In genomic region chr16:76386784-76387183, GRCh38 we compare ENCODE assay signal across 17 cellular contexts.
A peak's percentile ranks its signal among the peaks of the same experiment; 100 is the strongest.
DNase-seq lines count a peak whose midpoint lies in the region; TF ChIP-seq lines count a peak whose summit lies in the region.
"Had no signal": no experiment of that assay in that cellular context is flagged by ENCODE, and none has a peak within 500 bp of the region (broad histone marks: within the 10 kb centered on the region; RNA-seq: fewer than 3 reads in every experiment).

No MANE protein-coding gene starts in this region.

- H3K4me3 ChIP-seq in NB4 (ENCODE audit: low read depth, low read length) (no peak overlapping the region), epithelial cell of esophagus (ENCODE audit: low read length) (no peak overlapping the region)
- no peak overlapping the region for H3K4me3 ChIP-seq in effector memory CD4-positive, alpha-beta T cell (ENCODE audit: insufficient read depth, low read depth, low read length, poor library complexity, severe bottlenecking)
- H3K4me3 ChIP-seq: BLaER1, dorsolateral prefrontal cortex, spleen, tibial artery had no signal

- H3K27ac ChIP-seq in effector memory CD4-positive, alpha-beta T cell (ENCODE audit: insufficient read depth, low read length, poor library complexity, severe bottlenecking) = no peak overlapping the region
- H3K27ac ChIP-seq: BLaER1, spleen, tibial artery had no signal

- H3K27me3 ChIP-seq in effector memory CD4-positive, alpha-beta T cell (replicated peaks; ENCODE audit: control insufficient read depth, insufficient read depth, low read length, poor library complexity, severe bottlenecking) = no peaks in the 10 kb centered on the region
- H3K27me3 ChIP-seq: BLaER1, dorsolateral prefrontal cortex, spleen, tibial artery had no signal

- H3K4me1 ChIP-seq in effector memory CD4-positive, alpha-beta T cell (ENCODE audit: control insufficient read depth, insufficient read depth, low read length, poor library complexity, severe bottlenecking) = no peaks in the 10 kb centered on the region
- H3K4me1 ChIP-seq: BLaER1, spleen, tibial artery had no signal

- no peak for TF ChIP-seq POLR2A in NB4 (IDR thresholded peaks at IDR 0.05; ENCODE audit: extremely low read depth, insufficient read length)

- H3K9me3 ChIP-seq in effector memory CD4-positive, alpha-beta T cell (ENCODE audit: control insufficient read depth, low read length) = no peaks in the 10 kb centered on the region
- H3K9me3 ChIP-seq: BLaER1, spleen, tibial artery had no signal

- H3K36me3 ChIP-seq in effector memory CD4-positive, alpha-beta T cell (ENCODE audit: control insufficient read depth, insufficient read depth, low read length) = no peaks in the 10 kb centered on the region
- H3K36me3 ChIP-seq: BLaER1, spleen, tibial artery had no signal

- TF ChIP-seq CTCF in NB4 (IDR thresholded peaks at IDR 0.05; ENCODE audit: low read depth, low read length) = no peak
- TF ChIP-seq CTCF in epithelial cell of esophagus (IDR thresholded peaks at IDR 0.05; ENCODE audit: insufficient read depth, low read depth, low read length, missing control alignments) = no peak

- DNase-seq in NB4 (ENCODE audit: low read depth) (peak; percentile 40), SKM-1 (lab: John Stamatoyannopoulos, UW; ENCODE audit: unreplicated experiment) (peak; percentile 3), epithelial cell of esophagus (ENCODE audit: low read depth) (peak; percentile 64), renal cortical epithelial cell (ENCODE audit: low read depth) (peak; percentile 1), DMS53 treated with DMSO at 0.1 percent for 48 hours (lab: John Stamatoyannopoulos, UW; ENCODE audit: unreplicated experiment) (no peak), medulla oblongata (ENCODE audit: extremely low spot score) (no peak)
- DNase-seq in effector memory CD4-positive, alpha-beta T cell = no peak
- DNase-seq: activated B cell treated with CpG ODN at 0.5 μM for 24 hours; activated effector memory CD4-positive, alpha-beta T cell treated with anti-CD3 and anti-CD28 coated beads, Interleukin-2, amount 50 U/mL, for 16 hours; anterior cingulate cortex; naive B cell; NCI-H526 treated with DMSO at 0.1 percent for 48 hours; posterior cingulate gyrus; spleen; tibial artery had no signal

Comparison
In these comparisons a context has a peak if more than half of its experiments do, and no peak if none do; other contexts are left out.
1. DNase-seq: peak in NB4 (single experiment), SKM-1 (single experiment), epithelial cell of esophagus (single experiment) and renal cortical epithelial cell (single experiment); none in DMS53 treated with DMSO at 0.1 percent for 48 hours (single experiment), effector memory CD4-positive, alpha-beta T cell (0 of 3) and medulla oblongata (single experiment).